In the genomic region with DNA sequence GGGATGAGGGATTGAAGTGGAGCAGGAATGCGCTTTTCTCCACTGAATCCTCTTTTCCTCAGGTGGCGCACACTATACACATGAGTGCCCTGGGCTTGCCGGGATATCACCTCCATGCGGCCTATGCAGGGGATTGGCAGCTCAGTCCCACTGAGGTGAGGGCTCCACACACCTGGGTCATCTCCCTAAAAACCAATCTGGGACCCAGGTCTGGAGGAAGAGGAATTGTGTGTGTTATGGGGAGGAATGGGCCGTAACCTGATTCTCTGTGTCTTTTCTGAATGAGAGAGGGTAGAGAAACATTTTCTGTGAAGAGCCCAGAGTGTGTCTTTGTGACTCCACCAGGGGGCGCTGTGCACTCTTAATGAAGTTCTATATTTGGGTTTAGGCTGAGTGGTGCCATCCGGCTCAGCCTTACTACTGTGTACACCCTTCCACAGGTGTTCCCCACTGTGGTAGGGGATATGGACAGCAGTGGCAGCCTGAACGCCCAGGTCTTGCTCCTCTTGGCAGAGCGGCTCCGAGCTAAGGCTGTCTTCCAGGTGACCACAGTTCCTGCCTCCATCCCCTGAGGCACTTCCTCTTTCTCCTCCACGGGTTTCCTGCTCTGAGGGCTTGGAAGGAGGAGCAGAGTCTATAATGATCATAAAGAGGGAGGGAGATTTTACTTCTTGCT, we compare ENCODE assay signal across 9 cellular contexts. TPM values are rescaled to one million over a fixed set of nuclear protein-coding genes. Genes with fewer than 3 reads are reported as not detected.
DNase-seq lines count a peak whose midpoint lies in the region; ATAC-seq and TF ChIP-seq lines count a peak whose summit lies in the region.
"Had no signal": no experiment of that assay in that cellular context is flagged by ENCODE, and none has a peak within 500 bp of the region (broad histone marks: within the 10 kb centered on the region; RNA-seq: fewer than 3 reads in every experiment).

No MANE protein-coding gene starts in this region.

- intact Hi-C loops in upper lobe of right lung (cut with DNase I): loop anchor here (10.0 kb wide), 1 partner anchor 157 kb away; no protein-coding TSS in a partner anchor

- H3K27me3 Mint-ChIP-seq in T-helper 17 cell: no peaks in the 10 kb centered on the region

- DNase-seq in DMS79 (lab: John Stamatoyannopoulos, UW) (peak; percentile 37), NCI-H187 (lab: John Stamatoyannopoulos, UW) (peak; percentile 83 to 85), T-helper 17 cell (peak; percentile 74 to 88 (median 79)), amygdala (lab: John Stamatoyannopoulos, UW) (peak in 55 of 56 donors; percentile 8 to 89 (median 58)), right atrium auricular region (ENCODE audit: low spot score) (peak; percentile 88), pulmonary artery endothelial cell (ENCODE audit: low read depth, low spot score) (peak; percentile 37), upper lobe of right lung (peak; percentile 90)

- TF ChIP-seq CTCF in right atrium auricular region (IDR thresholded peaks at IDR 0.05): peak; percentile 72 to 95
- TF ChIP-seq CTCF in upper lobe of right lung (IDR thresholded peaks at IDR 0.05): peak; percentile 93

- no peaks in the 10 kb centered on the region for H3K27me3 ChIP-seq in right atrium auricular region
- no peaks in the 10 kb centered on the region for H3K27me3 ChIP-seq in upper lobe of right lung

- peak overlapping the region; percentile 84 to 94 for H3K27ac ChIP-seq in right atrium auricular region
- peak overlapping the region; percentile 37 for H3K27ac ChIP-seq in upper lobe of right lung

- peak overlapping the region; percentile 86 for H3K27ac Mint-ChIP-seq in T-helper 17 cell

- peaks cover 2% of the 10 kb centered on the region for H3K36me3 Mint-ChIP-seq in T-helper 17 cell (ENCODE audit: low read depth)

- H3K4me3 ChIP-seq in right atrium auricular region (peak overlapping the region; percentile 62 to 80), upper lobe of right lung (peak overlapping the region; percentile 28)

- H3K9me3 ChIP-seq in T-helper 17 cell (ENCODE audit: control insufficient read depth, low read length, poor library complexity, severe bottlenecking): no peaks in the 10 kb centered on the region
- H3K9me3 ChIP-seq in right atrium auricular region: no peaks in the 10 kb centered on the region
- H3K9me3 ChIP-seq in upper lobe of right lung: no peaks in the 10 kb centered on the region

- ATAC-seq in HG02642 (IDR thresholded peaks at IDR 0.05; ENCODE audit: poor library complexity, unreplicated experiment) (peak; percentile 44), T-helper 17 cell (peak; percentile 45), upper lobe of right lung (peak; percentile 77)

- H3K4me3 Mint-ChIP-seq in T-helper 17 cell: peak overlapping the region; percentile 100

- H3K36me3 ChIP-seq in right atrium auricular region (peaks cover 28% of the 10 kb centered on the region), upper lobe of right lung (peaks cover 22% of the 10 kb centered on the region)

- peaks cover 24% of the 10 kb centered on the region for H3K4me1 Mint-ChIP-seq in T-helper 17 cell

- H3K4me1 ChIP-seq in right atrium auricular region (peaks cover 0 to 27% of the 10 kb centered on the region in 2 donors), upper lobe of right lung (peaks cover 21% of the 10 kb centered on the region)

RNA-seq across cellular contexts. Expression of gene TOMM40L, which starts 1.5 kb away (rescaled TPM):
- total RNA-seq in T-helper 17 cell (1 to 10 TPM; 5.4 to 6.9 TPM), right atrium auricular region (10 to 100 TPM; 23.9 to 35.3 TPM), pulmonary artery endothelial cell (20.4 and 29.7 TPM in 2 replicates), upper lobe of right lung (11.6 TPM)

RNA-seq across cellular contexts. Expression of gene APOA2, which starts 3.9 kb away (rescaled TPM):
- total RNA-seq in T-helper 17 cell (not detected), right atrium auricular region (not detected), pulmonary artery endothelial cell (not detected in 2 replicates), upper lobe of right lung (not detected)
- total RNA-seq: subcutaneous adipose tissue had no signal

RNA-seq across cellular contexts. Expression of gene NR1I3, which starts 10.7 kb away (rescaled TPM):
- total RNA-seq in T-helper 17 cell: not detected
- not detected for total RNA-seq in right atrium auricular region
- not detected in 2 replicates for total RNA-seq in pulmonary artery endothelial cell
- total RNA-seq in upper lobe of right lung: not detected
- total RNA-seq: subcutaneous adipose tissue had no signal

RNA-seq across cellular contexts. Expression of gene FCER1G, which starts 12.2 kb away (rescaled TPM):
- 10 to 100 TPM in 1 of 2 donors, 1 to 10 TPM in 1; 8.3 to 12.3 TPM for total RNA-seq in T-helper 17 cell
- total RNA-seq in right atrium auricular region: 10 to 100 TPM; 16.8 to 77.8 TPM
- total RNA-seq in pulmonary artery endothelial cell: 0.26 and 0.49 TPM in 2 replicates
- 158 TPM for total RNA-seq in upper lobe of right lung

RNA-seq across cellular contexts. Expression of gene NDUFS2, which starts 25.2 kb away (rescaled TPM):
- 10 to 100 TPM; 57.1 to 58.5 TPM for total RNA-seq in T-helper 17 cell
- 100 to 1,000 TPM; 148 to 311 TPM for total RNA-seq in right atrium auricular region
- total RNA-seq in pulmonary artery endothelial cell: 200 and 232 TPM in 2 replicates
- 66.9 TPM for total RNA-seq in upper lobe of right lung

Comparison
In these comparisons a context has a peak if more than half of its experiments do, and no peak if none do; other contexts are left out.
1. Peak in every context shown above with its lines: DNase-seq, ATAC-seq, H3K4me3 ChIP-seq and H3K27ac ChIP-seq.
2. DNase-seq: peak in every context shown above with its lines; median percentile 90 in upper lobe of right lung; 88 in right atrium auricular region; 84 in NCI-H187; 79 in T-helper 17 cell; 58 in amygdala; 37 in DMS79; 37 in pulmonary artery endothelial cell.